In the genomic region with DNA sequence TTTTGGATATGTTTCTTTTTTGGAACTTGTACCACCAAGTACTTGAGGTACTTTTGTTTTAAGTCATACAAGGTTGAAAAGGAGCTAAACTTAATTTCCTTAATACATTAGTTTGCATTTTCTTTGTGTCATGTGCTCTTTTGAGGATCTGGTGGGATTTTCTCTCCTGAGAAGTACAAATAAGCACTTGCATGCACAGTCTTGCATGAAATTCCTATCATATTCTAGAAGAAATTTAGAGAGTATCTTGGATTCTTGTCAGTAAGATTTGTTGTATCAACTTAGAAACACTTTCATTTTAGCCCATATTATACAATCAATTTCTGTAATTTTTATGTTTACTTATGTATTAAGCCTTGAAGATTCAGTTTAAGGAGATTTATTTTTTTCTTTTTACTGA, we compare ENCODE assay signal across 17 cellular contexts.
"Had no signal": no experiment of that assay in that cellular context is flagged by ENCODE, and none has a peak within 500 bp of the region (broad histone marks: within the 10 kb centered on the region; RNA-seq: fewer than 3 reads in every experiment).

No MANE protein-coding gene starts in this region.

- H3K4me2 ChIP-seq: hepatocyte, neural progenitor cell had no signal

- H3K27me3 ChIP-seq: cardiac muscle cell, hepatocyte, neural progenitor cell had no signal

- DNase-seq: activated CD4-positive, alpha-beta T cell treated with anti-CD3 and anti-CD28 coated beads, Interleukin-2, amount 50 U/mL, for 48 hours; activated CD8-positive, alpha-beta memory T cell treated with anti-CD3 and anti-CD28 coated beads, Interleukin-2, amount 10 ng/mL, durations not matched to agents 7 days and 5 days; activated effector memory CD4-positive, alpha-beta T cell treated with anti-CD3 and anti-CD28 coated beads, Interleukin-2, amount 50 U/mL, for 16 hours; activated T-cell treated with anti-CD3 and anti-CD28 coated beads, Interleukin-2, amount 50 U/mL, for 4 hours; cortex of kidney; effector CD8-positive, alpha-beta T cell; right cardiac atrium; stimulated activated naive CD4-positive, alpha-beta T cell; substantia nigra; trophoblast cell had no signal

- H3K79me2 ChIP-seq: hepatocyte had no signal

- H3K4me1 Mint-ChIP-seq: neural progenitor cell had no signal

- H2AFZ ChIP-seq: hepatocyte, neural progenitor cell had no signal

- H3K9ac ChIP-seq: neural progenitor cell had no signal

- H3K27me3 Mint-ChIP-seq: activated CD8-positive, alpha-beta memory T cell treated with anti-CD3 and anti-CD28 coated beads, Interleukin-2, amount 10 ng/mL, durations not matched to agents 7 days and 5 days; activated naive CD8-positive, alpha-beta T cell had no signal

- H3K4me1 ChIP-seq: neural progenitor cell had no signal

- H3K27ac Mint-ChIP-seq: activated CD8-positive, alpha-beta memory T cell treated with anti-CD3 and anti-CD28 coated beads, Interleukin-2, amount 10 ng/mL, durations not matched to agents 7 days and 5 days; activated naive CD8-positive, alpha-beta T cell; neural progenitor cell; T-helper 2 cell treated with Interferon-gamma antibody and Interleukin-4, amounts not matched to agents 5 μg/mL and 100 μg/mL, for 36 hours had no signal

- H3K4me3 ChIP-seq: cardiac muscle cell, hepatocyte, neural progenitor cell had no signal

- ATAC-seq: activated CD4-positive, CD25-positive, alpha-beta regulatory T cell treated with anti-CD3 and anti-CD28 coated beads, Interleukin-2, amount 50 U/mL, for 24 hours; activated CD8-positive, alpha-beta memory T cell treated with anti-CD3 and anti-CD28 coated beads, Interleukin-2, amount 10 ng/mL, durations not matched to agents 7 days and 5 days; activated T-cell treated with anti-CD3 and anti-CD28 coated beads, Interleukin-2, amount 50 U/mL, for 4 hours; right cardiac atrium had no signal

- H3K27ac ChIP-seq: cardiac muscle cell, epithelial cell of prostate, hepatocyte, neural progenitor cell had no signal

- H3K4me3 Mint-ChIP-seq: activated CD8-positive, alpha-beta memory T cell treated with anti-CD3 and anti-CD28 coated beads, Interleukin-2, amount 10 ng/mL, durations not matched to agents 7 days and 5 days; activated naive CD8-positive, alpha-beta T cell; activated T-cell treated with anti-CD3 and anti-CD28 coated beads, Interleukin-2, amount 50 U/mL, for 4 hours; neural progenitor cell; T-helper 2 cell treated with Interferon-gamma antibody and Interleukin-4, amounts not matched to agents 5 μg/mL and 100 μg/mL, for 36 hours had no signal
